In the genomic region with DNA sequence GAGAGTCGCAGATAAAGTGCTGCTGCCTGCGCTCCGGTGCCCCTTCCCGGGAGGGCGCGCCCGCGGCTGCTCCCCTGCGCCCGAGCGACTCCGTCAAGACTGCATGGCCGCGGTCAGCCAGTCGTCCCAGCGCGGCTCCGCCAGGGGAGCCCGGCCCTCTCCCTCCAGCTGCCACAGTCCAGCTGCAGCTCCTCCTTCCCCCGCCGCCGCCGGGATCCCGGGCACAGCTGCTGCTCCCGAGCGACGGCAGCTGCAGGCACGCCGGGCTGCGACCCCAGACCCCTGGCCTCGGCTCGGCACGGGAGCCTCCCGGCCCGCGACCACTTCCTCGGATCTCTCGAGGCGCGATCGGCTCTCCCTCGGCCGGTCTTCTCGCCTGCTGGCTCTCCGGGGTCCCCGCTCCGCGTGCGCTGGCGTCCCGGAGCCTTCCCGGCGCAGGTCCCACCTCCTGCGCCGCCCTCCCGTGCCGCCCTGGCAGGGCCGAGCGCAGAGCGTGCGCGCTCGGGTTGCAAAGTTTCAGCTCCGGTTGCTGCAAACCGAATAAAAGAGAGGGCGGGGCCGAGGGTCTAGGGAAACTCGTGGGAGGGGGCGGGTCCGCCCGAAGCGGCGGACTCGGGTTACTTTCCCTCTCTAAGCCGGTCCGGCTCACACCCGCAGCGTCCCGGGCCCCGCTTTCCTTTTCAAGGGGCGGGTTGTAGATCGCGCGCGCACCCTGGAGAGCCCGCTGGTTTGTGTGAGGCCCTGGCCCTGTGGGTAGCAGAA, we compare ENCODE assay signal across 8 cellular contexts. TPM values are rescaled to one million over a fixed set of nuclear protein-coding genes. Genes with fewer than 3 reads are reported as not detected.
A peak's percentile ranks its signal among the peaks of the same experiment; 100 is the strongest.
DNase-seq lines count a peak whose midpoint lies in the region; ATAC-seq, FAIRE-seq and TF ChIP-seq lines count a peak whose summit lies in the region.

A gene (minus strand): TSS at position 542 of the 762 bp plus-strand sequence. CDS start 571 bp downstream, outside the sequence.

- H3K36me3 ChIP-seq in bronchial epithelial cell (ENCODE audit: control insufficient read depth, insufficient read depth, low read length) (no peaks in the 10 kb centered on the region), iPS-20b (ENCODE audit: insufficient read depth, low read depth, low read length) (no peaks in the 10 kb centered on the region), sigmoid colon (no peaks in the 10 kb centered on the region)

- no peak for FAIRE-seq in bronchial epithelial cell (lab: Jason Lieb, UNC)

- 0 to 1% methylated on average over 86 of the region's 86 CpGs for WGBS in sigmoid colon, 2 donors

- H3K4me1 ChIP-seq in iPS-20b (ENCODE audit: insufficient read depth, low read length) (peaks cover 22% of the 10 kb centered on the region), sigmoid colon (peaks cover 0 to 44% (median 37%) of the 10 kb centered on the region in 4 donors)

- no peak for TF ChIP-seq EP300 in sigmoid colon (IDR thresholded peaks at IDR 0.05)

- TF ChIP-seq CTCF in bronchial epithelial cell (IDR thresholded peaks at IDR 0.05; ENCODE audit: insufficient read depth, low read length, severe bottlenecking): peak; percentile 14
- no peak for TF ChIP-seq CTCF in sigmoid colon (IDR thresholded peaks at IDR 0.05)

- peak; percentile 90 for DNase-seq in GM03348 (ENCODE audit: low spot score)
- peak; percentile 22 for DNase-seq in KG1 (lab: John Stamatoyannopoulos, UW)
- peak; percentile 59 for DNase-seq in RPMI8226
- peak; percentile 29 for DNase-seq in bronchial epithelial cell (ENCODE audit: low read depth)
- peak; percentile 96 for DNase-seq in sigmoid colon

- intact Hi-C loops in sigmoid colon (cut with DNase I): loop anchor here (2.0 to 10.0 kb wide), 3 partner anchors 62 to 224 kb away; a partner anchor contains a TSS

- no peaks in the 10 kb centered on the region for H3K27me3 ChIP-seq in bronchial epithelial cell (ENCODE audit: control insufficient read depth, insufficient read depth, low read length)
- peaks cover 83% of the 10 kb centered on the region for H3K27me3 ChIP-seq in iPS-20b (ENCODE audit: insufficient read depth, low read length)
- no peaks in the 10 kb centered on the region for H3K27me3 ChIP-seq in sigmoid colon

- H3K27ac ChIP-seq in iPS-20b (ENCODE audit: low read length) (no peak within 1 kb of the TSS), sigmoid colon (peak within 1 kb of the TSS; percentile 93 to 98 (median 95))

- no peaks in the 10 kb centered on the region for H3K9me3 ChIP-seq in iPS-20b (ENCODE audit: insufficient read depth, low read depth, low read length)
- no peaks in the 10 kb centered on the region for H3K9me3 ChIP-seq in sigmoid colon

- peak within 1 kb of the TSS; percentile 78; the same call in 1 of the 2 replicates for H3K9ac ChIP-seq in iPS-20b (ENCODE audit: low read depth, low read length)

- TF ChIP-seq POLR2A in sigmoid colon (IDR thresholded peaks at IDR 0.05): peak; percentile 46 to 77

- H3K4me3 ChIP-seq in bronchial epithelial cell (ENCODE audit: low read depth, low read length) (peak within 1 kb of the TSS; percentile 71), iPS-20b (ENCODE audit: low read length) (peak within 1 kb of the TSS; percentile 87), sigmoid colon (peak within 1 kb of the TSS; percentile 62 to 81 (median 76))

- ATAC-seq in GM21825 (IDR thresholded peaks at IDR 0.05; ENCODE audit: unreplicated experiment): peak; percentile 72
- ATAC-seq in HG03280 (IDR thresholded peaks at IDR 0.05; ENCODE audit: unreplicated experiment): no peak

RNA-seq across cellular contexts. Expression of the gene that starts here (rescaled TPM):
- total RNA-seq in bronchial epithelial cell (2.6 and 3.6 TPM in 2 replicates), sigmoid colon (10 to 100 TPM; 12.8 to 16.8 (median 14.4) TPM)
- 10 to 100 TPM in 2 of 3 donors, 1 to 10 TPM in 1; 6.0 to 17.4 (median 15.3) TPM for polyA plus RNA-seq in sigmoid colon

Comparison
In these comparisons a context has a peak if more than half of its experiments do, and no peak if none do; other contexts are left out.
1. DNase-seq: peak in every context shown above with its lines; median percentile 96 in sigmoid colon; 90 in GM03348; 59 in RPMI8226; 29 in bronchial epithelial cell; 22 in KG1.